Comparison of ENCODE assay signal across 24 cellular contexts in the genomic region with DNA sequence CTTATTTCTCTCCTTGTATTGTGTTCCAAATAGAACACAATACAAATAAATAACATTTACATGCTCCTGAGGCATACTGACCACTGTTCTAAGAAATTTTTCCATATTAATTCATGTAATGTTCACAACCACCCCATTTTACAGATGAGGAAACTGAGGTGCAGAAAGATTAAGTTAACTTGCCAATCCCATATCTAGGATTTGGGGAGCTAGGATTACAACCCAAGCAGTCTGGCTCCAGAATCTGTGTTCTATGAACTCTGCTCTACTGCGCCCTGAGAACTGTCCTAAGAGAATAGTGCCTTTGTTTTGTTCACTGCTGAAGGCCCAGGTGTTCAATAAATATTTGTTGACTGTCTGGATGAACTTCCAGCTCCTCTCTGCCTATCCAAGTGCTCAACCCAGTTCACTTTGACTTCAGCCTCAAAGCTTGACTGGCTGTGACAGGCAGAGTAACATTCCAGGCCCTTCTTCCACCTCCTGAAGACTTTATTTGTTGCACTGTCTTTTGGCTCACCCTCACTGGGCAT.
"Had no signal": no experiment of that assay in that cellular context is flagged by ENCODE, and none has a peak within 500 bp of the region (broad histone marks: within the 10 kb centered on the region; RNA-seq: fewer than 3 reads in every experiment).

No MANE protein-coding gene starts in this region.

- H3K4me3 ChIP-seq: MG63, SJSA1, SK-N-MC had no signal

- DNase-seq: Karpas-422, KBM-7, MG63, NCI-H1092, NCI-H1105 treated with DMSO at 0.1 percent for 48 hours, NCI-H1417 treated with DMSO at 0.1 percent for 48 hours, NCI-H146, NCI-H1694 treated with DMSO at 0.1 percent for 48 hours, NCI-H1930, NCI-H2081, NCI-H2107, NCI-H2171, NCI-H226, NCI-H446, NCI-H510A, NCI-H524 treated with DMSO at 0.1 percent for 48 hours, NCI-H69, NCI-H774, PC-3, SHP77 treated with DMSO at 0.1 percent for 48 hours had no signal

- H3K27me3 ChIP-seq: MG63, SJSA1 had no signal

- H3K36me3 ChIP-seq: SJSA1 had no signal

- H3K9me3 ChIP-seq: MG63, SJSA1 had no signal

- H3K27ac ChIP-seq: SJSA1, SK-N-MC had no signal

- ATAC-seq: Panc1, PC-3, Right ventricle myocardium inferior had no signal
